Comparison of ENCODE assay signal across 26 cellular contexts in genomic region chr12:131787143-131787660, GRCh38. TPM values are rescaled to one million over a fixed set of nuclear protein-coding genes. Genes with fewer than 3 reads are reported as not detected.
"Had no signal": no experiment of that assay in that cellular context is flagged by ENCODE, and none has a peak within 500 bp of the region (broad histone marks: within the 10 kb centered on the region; RNA-seq: fewer than 3 reads in every experiment).

No MANE protein-coding gene starts in this region.

- DNase-seq: activated CD4-positive, alpha-beta T cell treated with anti-CD3 and anti-CD28 coated beads for 36 hours; activated CD4-positive, alpha-beta T cell treated with anti-CD3 and anti-CD28 coated beads, Interleukin-2, amount 50 U/mL, for 4 hours; activated CD8-positive, alpha-beta memory T cell treated with anti-CD3 and anti-CD28 coated beads for 24 hours; activated CD8-positive, alpha-beta memory T cell treated with anti-CD3 and anti-CD28 coated beads, Interleukin-2, amount 50 U/mL, for 4 hours; activated naive CD4-positive, alpha-beta T cell treated with Interleukin-2 at 50 U/mL for 16 hours; activated naive CD8-positive, alpha-beta T cell treated with anti-CD3 and anti-CD28 coated beads for 36 hours; activated T-cell treated with anti-CD3 and anti-CD28 coated beads, Interleukin-2, amount 50 U/mL, for 24 hours; effector CD8-positive, alpha-beta T cell; erythroblast; foreskin keratinocyte; immature natural killer cell; kidney glomerular epithelial cell; left lung; naive thymus-derived CD8-positive, alpha-beta T cell; psoas muscle; stimulated activated CD4-positive, alpha-beta T cell treated with anti-CD3 and anti-CD28 coated beads, Interleukin-1b, Interleukin-23, amount 100 ng/mL, for 48 hours; stomach; T-helper 1 cell; T-helper 9 cell; transverse colon had no signal

- H3K27ac ChIP-seq: cardiac muscle cell, foreskin keratinocyte, hepatocyte, left lung, neural progenitor cell, psoas muscle, right atrium auricular region, stomach, suprapubic skin, transverse colon had no signal

- H3K4me3 ChIP-seq: cardiac muscle cell, hepatocyte, left lung, neural progenitor cell, psoas muscle, right atrium auricular region, stomach, suprapubic skin, transverse colon had no signal

- H2AFZ ChIP-seq: hepatocyte, neural progenitor cell had no signal

- H3K4me2 ChIP-seq: hepatocyte, neural progenitor cell had no signal

- H3K36me3 ChIP-seq: neural progenitor cell had no signal

- H3K27me3 ChIP-seq: cardiac muscle cell, foreskin keratinocyte, hepatocyte, left lung, neural progenitor cell, right atrium auricular region, stomach, suprapubic skin, transverse colon had no signal

- H3K9ac ChIP-seq: neural progenitor cell had no signal

- H3K9me3 ChIP-seq: left lung, psoas muscle, right atrium auricular region, stomach, suprapubic skin, transverse colon had no signal

- ATAC-seq: activated CD4-positive, alpha-beta T cell treated with anti-CD3 and anti-CD28 coated beads for 36 hours; foreskin keratinocyte; left lung; naive thymus-derived CD8-positive, alpha-beta T cell; stimulated activated effector memory CD8-positive, alpha-beta T cell treated with anti-CD3 and anti-CD28 coated beads, Interleukin-12 subunit alpha, Interleukin-12 subunit beta, amount 100 ng/mL, for 72 hours had no signal

- H3K4me1 ChIP-seq: left lung, right atrium auricular region, suprapubic skin, transverse colon had no signal

RNA-seq across cellular contexts. Expression of gene MMP17, which starts 41.0 kb away (rescaled TPM):
- total RNA-seq: activated CD4-positive, alpha-beta T cell treated with anti-CD3 and anti-CD28 coated beads for 36 hours; cardiac muscle cell had no signal
- polyA plus RNA-seq: naive thymus-derived CD8-positive, alpha-beta T cell had no signal
